In genomic region chr10:72654720-72655119, GRCh38 we compare ENCODE assay signal across 22 cellular contexts. TPM values are rescaled to one million over a fixed set of nuclear protein-coding genes. Genes with fewer than 3 reads are reported as not detected.
DNase-seq lines count a peak whose midpoint lies in the region; ATAC-seq and TF ChIP-seq lines count a peak whose summit lies in the region.
"Had no signal": no experiment of that assay in that cellular context is flagged by ENCODE, and none has a peak within 500 bp of the region (broad histone marks: within the 10 kb centered on the region; RNA-seq: fewer than 3 reads in every experiment).

No MANE protein-coding gene starts in this region.

- intact Hi-C loops in psoas muscle (cut with DNase I) = no loop called here

- no peaks in the 10 kb centered on the region for H3K36me3 ChIP-seq in psoas muscle (ENCODE audit: insufficient read depth in 1 of 2, low read depth in 1 of 2)
- H3K36me3 ChIP-seq: BE2C, BLaER1 had no signal

- H3K27me3 ChIP-seq in psoas muscle (ENCODE audit: insufficient read depth in 3 of 3, low read length in 2 of 3) = no peaks in the 10 kb centered on the region
- H3K27me3 ChIP-seq: BE2C, BLaER1 had no signal

- no peak for TF ChIP-seq RAD21 in Ishikawa (IDR thresholded peaks at IDR 0.05; ENCODE audit: low read depth)

- H3K4me1 ChIP-seq in psoas muscle = no peaks in the 10 kb centered on the region
- H3K4me1 ChIP-seq: BE2C, BLaER1 had no signal

- peak; percentile 72; the same call in 1 of the 2 replicates for TF ChIP-seq EP300 in Ishikawa (IDR thresholded peaks at IDR 0.05; ENCODE audit: borderline replicate concordance)

- ATAC-seq in psoas muscle = no peak
- ATAC-seq: GM12878 had no signal

- WGBS in psoas muscle, 3 donors = 55 to 70% (median 67%) methylated on average over 3 of the region's 3 CpGs

- H3K27ac ChIP-seq in psoas muscle = peak overlapping the region; percentile 81
- H3K27ac ChIP-seq: BLaER1 had no signal

- TF ChIP-seq CTCF in psoas muscle (IDR thresholded peaks at IDR 0.05) = no peak

- H3K4me3 ChIP-seq in psoas muscle = no peak overlapping the region
- H3K4me3 ChIP-seq: BLaER1, GM12878 had no signal

- DNase-seq in psoas muscle (no peak), SKM-1 (lab: John Stamatoyannopoulos, UW; ENCODE audit: unreplicated experiment) (no peak), islet precursor cell (no peak), middle frontal gyrus (ENCODE audit: extremely low spot score, low spot score) (no peak)
- DNase-seq: 8988T; ACHN; BE2C; C1 segment of cervical spinal cord; CD4-positive, alpha-beta memory T cell; CD4-positive, CD25-positive, alpha-beta regulatory T cell; CD8-positive, alpha-beta memory T cell; COR-L47; DMS 273 treated with DMSO at 0.1 percent for 48 hours; DMS153; DMS53; DMS79; DND-41; EL; GDM1 had no signal

- no peaks in the 10 kb centered on the region for H3K9me3 ChIP-seq in psoas muscle
- H3K9me3 ChIP-seq: BE2C, BLaER1 had no signal

TF ChIP-seq in Ishikawa, 13 proteins besides CTCF, POLR2A, EP300 and RAD21:
- TF ChIP-seq EGR1 (IDR thresholded peaks at IDR 0.05) = no peak
- no peak for TF ChIP-seq YY1 (IDR thresholded peaks at IDR 0.05; ENCODE audit: low read depth)
- no peak for TF ChIP-seq USF1 (IDR thresholded peaks at IDR 0.05)
- TF ChIP-seq ZBTB7A (IDR thresholded peaks at IDR 0.05; ENCODE audit: low read depth) = no peak
- peak; percentile 23; the same call in 1 of the 2 replicates for TF ChIP-seq TEAD4 (IDR thresholded peaks at IDR 0.05)
- peak; percentile 52; the same call in 1 of the 2 replicates for TF ChIP-seq FOXM1 (IDR thresholded peaks at IDR 0.05; ENCODE audit: borderline replicate concordance, low read depth)
- no peak for TF ChIP-seq TCF12 (IDR thresholded peaks at IDR 0.05; ENCODE audit: low read depth)
- TF ChIP-seq NFIC (IDR thresholded peaks at IDR 0.05) = no peak
- TF ChIP-seq, protein P1, sequence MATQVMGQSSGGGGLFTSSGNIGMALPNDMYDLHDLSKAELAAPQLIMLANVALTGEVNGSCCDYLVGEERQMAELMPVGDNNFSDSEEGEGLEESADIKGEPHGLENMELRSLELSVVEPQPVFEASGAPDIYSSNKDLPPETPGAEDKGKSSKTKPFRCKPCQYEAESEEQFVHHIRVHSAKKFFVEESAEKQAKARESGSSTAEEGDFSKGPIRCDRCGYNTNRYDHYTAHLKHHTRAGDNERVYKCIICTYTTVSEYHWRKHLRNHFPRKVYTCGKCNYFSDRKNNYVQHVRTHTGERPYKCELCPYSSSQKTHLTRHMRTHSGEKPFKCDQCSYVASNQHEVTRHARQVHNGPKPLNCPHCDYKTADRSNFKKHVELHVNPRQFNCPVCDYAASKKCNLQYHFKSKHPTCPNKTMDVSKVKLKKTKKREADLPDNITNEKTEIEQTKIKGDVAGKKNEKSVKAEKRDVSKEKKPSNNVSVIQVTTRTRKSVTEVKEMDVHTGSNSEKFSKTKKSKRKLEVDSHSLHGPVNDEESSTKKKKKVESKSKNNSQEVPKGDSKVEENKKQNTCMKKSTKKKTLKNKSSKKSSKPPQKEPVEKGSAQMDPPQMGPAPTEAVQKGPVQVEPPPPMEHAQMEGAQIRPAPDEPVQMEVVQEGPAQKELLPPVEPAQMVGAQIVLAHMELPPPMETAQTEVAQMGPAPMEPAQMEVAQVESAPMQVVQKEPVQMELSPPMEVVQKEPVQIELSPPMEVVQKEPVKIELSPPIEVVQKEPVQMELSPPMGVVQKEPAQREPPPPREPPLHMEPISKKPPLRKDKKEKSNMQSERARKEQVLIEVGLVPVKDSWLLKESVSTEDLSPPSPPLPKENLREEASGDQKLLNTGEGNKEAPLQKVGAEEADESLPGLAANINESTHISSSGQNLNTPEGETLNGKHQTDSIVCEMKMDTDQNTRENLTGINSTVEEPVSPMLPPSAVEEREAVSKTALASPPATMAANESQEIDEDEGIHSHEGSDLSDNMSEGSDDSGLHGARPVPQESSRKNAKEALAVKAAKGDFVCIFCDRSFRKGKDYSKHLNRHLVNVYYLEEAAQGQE (IDR thresholded peaks at IDR 0.05; ENCODE audit: low read depth) = no peak
- TF ChIP-seq CEBPB (IDR thresholded peaks at IDR 0.05) = 0 out of 2 replicates have a peak, but pooled peaks have one; percentile 21
- TF ChIP-seq CREB1 (IDR thresholded peaks at IDR 0.05; ENCODE audit: low read depth) = no peak
- TF ChIP-seq TAF1 (IDR thresholded peaks at IDR 0.05; ENCODE audit: low read depth) = no peak
- TF ChIP-seq, protein P2, sequence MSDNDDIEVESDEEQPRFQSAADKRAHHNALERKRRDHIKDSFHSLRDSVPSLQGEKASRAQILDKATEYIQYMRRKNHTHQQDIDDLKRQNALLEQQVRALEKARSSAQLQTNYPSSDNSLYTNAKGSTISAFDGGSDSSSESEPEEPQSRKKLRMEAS (IDR thresholded peaks at IDR 0.05) = peak; percentile 28; the same call in 1 of the 2 replicates

RNA-seq across cellular contexts. Expression of gene MICU1, which starts 28.8 kb away (rescaled TPM):
- 10 to 100 TPM; 37.3 to 57.8 (median 46.6) TPM for total RNA-seq in psoas muscle
- 10 to 100 TPM; 31.0 to 34.8 (median 33.5) TPM for polyA plus RNA-seq in psoas muscle

RNA-seq across cellular contexts. Expression of gene MCU, which starts 37.2 kb away (rescaled TPM):
- total RNA-seq in psoas muscle = 100 to 1,000 TPM in 1 of 4 donors, 10 to 100 TPM in 3; 66.1 to 118 (median 80.1) TPM
- polyA plus RNA-seq in psoas muscle = 10 to 100 TPM; 32.4 to 40.5 (median 35.0) TPM
